In the genomic region with DNA sequence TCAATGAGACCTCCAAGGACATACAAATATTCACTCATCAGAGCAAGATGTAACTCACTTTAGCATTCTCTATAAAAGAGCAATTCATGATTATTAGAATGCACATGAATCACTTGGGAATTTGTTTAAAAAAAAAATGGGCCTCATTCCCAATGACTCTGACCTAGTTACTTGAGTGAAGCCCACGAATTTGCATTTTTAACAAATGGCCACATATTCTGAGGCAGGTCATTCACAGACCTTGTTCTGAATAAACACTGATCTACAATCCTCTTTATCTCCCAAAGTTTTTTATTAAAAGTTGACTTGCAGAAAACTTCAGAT, we compare ENCODE assay signal across 18 cellular contexts.
A peak's percentile ranks its signal among the peaks of the same experiment; 100 is the strongest.
DNase-seq lines count a peak whose midpoint lies in the region; ATAC-seq and TF ChIP-seq lines count a peak whose summit lies in the region.
"Had no signal": no experiment of that assay in that cellular context is flagged by ENCODE, and none has a peak within 500 bp of the region (broad histone marks: within the 10 kb centered on the region; RNA-seq: fewer than 3 reads in every experiment).

No MANE protein-coding gene starts in this region.

- H2BK120ac ChIP-seq in mesendoderm (ENCODE audit: low read depth, low read length), result no peak overlapping the region

- DNase-seq in AG09309 (ENCODE audit: low read depth) (peak; percentile 16), HFFc6 (peak; percentile 37), medulla oblongata (ENCODE audit: extremely low spot score) (peak; percentile 27), left lung (no peak), KG1 (lab: John Stamatoyannopoulos, UW) (no peak), body of pancreas (no peak), mesendoderm (no peak)
- DNase-seq: NCI-H187 treated with DMSO at 0.1 percent for 48 hours, SIG-M5 had no signal

- no peak overlapping the region for H3K9ac ChIP-seq in mesendoderm (ENCODE audit: low read length)

- TF ChIP-seq CTCF in AG09309 (IDR thresholded peaks at IDR 0.05; ENCODE audit: control insufficient read depth, insufficient read depth, low read depth, low read length, missing control alignments), result no peak
- no peak for TF ChIP-seq CTCF in HFFc6 (IDR thresholded peaks at IDR 0.05)
- no peak for TF ChIP-seq CTCF in brain (conservative IDR thresholded peaks at IDR 0.05)
- TF ChIP-seq CTCF in left lung (IDR thresholded peaks at IDR 0.05), result no peak
- TF ChIP-seq CTCF in body of pancreas (IDR thresholded peaks at IDR 0.05), result no peak

- H2BK15ac ChIP-seq in mesendoderm (replicated peaks; ENCODE audit: low read depth), result no peak overlapping the region

- H2AK5ac ChIP-seq in mesendoderm (ENCODE audit: low read length), result no peak overlapping the region

- H3K4me3 ChIP-seq in AG09309 (ENCODE audit: control insufficient read depth, low read depth, low read length) (no peak overlapping the region), left lung (no peak overlapping the region), body of pancreas (no peak overlapping the region), mesendoderm (ENCODE audit: low read length) (no peak overlapping the region)
- H3K4me3 ChIP-seq: heart right ventricle, mucosa of descending colon, right lobe of liver had no signal

- H3K4me1 Mint-ChIP-seq in HFFc6 (ENCODE audit: low read depth), result peaks cover 49% of the 10 kb centered on the region
- H3K4me1 Mint-ChIP-seq in brain, result peaks cover 23% of the 10 kb centered on the region
- H3K4me1 Mint-ChIP-seq: CD14-positive monocyte, nephron progenitor cell, T-cell had no signal

- no peaks in the 10 kb centered on the region; the same call in 1 of the 2 replicates for H3K27me3 Mint-ChIP-seq in HFFc6 (ENCODE audit: insufficient read depth)
- no peaks in the 10 kb centered on the region for H3K27me3 Mint-ChIP-seq in brain

- no peaks in the 10 kb centered on the region for H3K27me3 ChIP-seq in left lung
- no peaks in the 10 kb centered on the region for H3K27me3 ChIP-seq in body of pancreas
- no peaks in the 10 kb centered on the region for H3K27me3 ChIP-seq in mesendoderm (ENCODE audit: insufficient read depth, low read length, poor library complexity)
- H3K27me3 ChIP-seq: heart right ventricle had no signal

- no peak overlapping the region for H4K5ac ChIP-seq in mesendoderm (ENCODE audit: low read length)

- H3K27ac Mint-ChIP-seq in HFFc6, result peak overlapping the region; percentile 25; the same call in 1 of the 2 replicates
- H3K27ac Mint-ChIP-seq in brain, result peak overlapping the region in 3 of 5 experiments; percentile 6 to 82 (median 11)
- H3K27ac Mint-ChIP-seq: activated T-cell treated with anti-CD3 and anti-CD28 coated beads, Interleukin-2, amount 50 U/mL, for 24 hours; CD14-positive monocyte; endodermal cell; nephron progenitor cell; T-cell had no signal

- ATAC-seq in left lung (no peak), body of pancreas (no peak)

- H3K36me3 Mint-ChIP-seq in HFFc6 (ENCODE audit: low read depth) (peaks cover 11% of the 10 kb centered on the region; the same call in 1 of the 2 replicates), brain (no peaks in the 10 kb centered on the region)
- H3K36me3 Mint-ChIP-seq: CD14-positive monocyte, T-cell had no signal

- H3K4me2 ChIP-seq in mesendoderm (ENCODE audit: low read length), result no peak overlapping the region

- no peak overlapping the region for H3K18ac ChIP-seq in mesendoderm (ENCODE audit: low read length)

- H3K4me1 ChIP-seq in left lung (no peaks in the 10 kb centered on the region), body of pancreas (no peaks in the 10 kb centered on the region), mesendoderm (ENCODE audit: control insufficient read depth, low read depth, low read length) (no peaks in the 10 kb centered on the region)
- H3K4me1 ChIP-seq: right lobe of liver had no signal

- H3K4me3 Mint-ChIP-seq in HFFc6, result peak overlapping the region; percentile 38; the same call in 1 of the 2 replicates
- H3K4me3 Mint-ChIP-seq in brain, result peak overlapping the region in 1 of 5 experiments; percentile 43
- H3K4me3 Mint-ChIP-seq: activated T-cell treated with anti-CD3 and anti-CD28 coated beads, Interleukin-2, amount 50 U/mL, for 24 hours; CD14-positive monocyte; endodermal cell; nephron progenitor cell; T-cell had no signal

- no peak overlapping the region for H3K23ac ChIP-seq in mesendoderm (ENCODE audit: low read length)

- H3K9me3 ChIP-seq in left lung (no peaks in the 10 kb centered on the region), body of pancreas (no peaks in the 10 kb centered on the region)
- H3K9me3 ChIP-seq: heart right ventricle, mucosa of descending colon, right lobe of liver had no signal

- H3K36me3 ChIP-seq in left lung, result no peaks in the 10 kb centered on the region
- H3K36me3 ChIP-seq in body of pancreas (replicated peaks in 1 of 2; ENCODE audit: insufficient read depth in 1 of 2, low read depth in 2 of 2), result no peaks in the 10 kb centered on the region
- no peaks in the 10 kb centered on the region for H3K36me3 ChIP-seq in mesendoderm (ENCODE audit: control insufficient read depth, insufficient read depth, low read length)
- H3K36me3 ChIP-seq: heart right ventricle, right lobe of liver had no signal

- H3K9me3 Mint-ChIP-seq in HFFc6 (no peaks in the 10 kb centered on the region), brain (no peaks in the 10 kb centered on the region)
- H3K9me3 Mint-ChIP-seq: activated T-cell treated with anti-CD3 and anti-CD28 coated beads, Interleukin-2, amount 50 U/mL, for 24 hours; CD14-positive monocyte; endodermal cell; nephron progenitor cell; T-cell had no signal

- 0 to 2% methylated on average over 1 of the region's 1 CpG for WGBS in body of pancreas, 2 donors
- WGBS in mesendoderm (ENCODE audit: extremely low coverage, insufficient coverage, low lambda C conversion rate), result no CpG with 5 or more reads among the region's 1 CpG

- H3K79me1 ChIP-seq in mesendoderm (ENCODE audit: low read length), result no peaks in the 10 kb centered on the region

- no peak overlapping the region for H4K8ac ChIP-seq in mesendoderm (ENCODE audit: low read depth, low read length)

- no peak overlapping the region for H2BK5ac ChIP-seq in mesendoderm (ENCODE audit: low read length)

- H3K27ac ChIP-seq in left lung, result no peak overlapping the region
- no peak overlapping the region for H3K27ac ChIP-seq in body of pancreas
- H3K27ac ChIP-seq in mesendoderm (ENCODE audit: low read depth, low read length), result no peak overlapping the region
- H3K27ac ChIP-seq: heart right ventricle, right lobe of liver had no signal

- no peaks in the 10 kb centered on the region for H3K79me2 ChIP-seq in mesendoderm (ENCODE audit: control insufficient read depth, insufficient read depth, low read length)

- intact Hi-C loops in left lung (cut with DNase I) (loop anchor here in 1 of 2 donors (10.0 kb wide), 1 partner anchor 663 kb away; no protein-coding TSS in a partner anchor), body of pancreas (cut with DNase I) (no loop called here)

- H3K4ac ChIP-seq in mesendoderm (ENCODE audit: low read depth, low read length), result no peak overlapping the region

- TF ChIP-seq POLR2A in body of pancreas (IDR thresholded peaks at IDR 0.05), result no peak

- no peak overlapping the region for H3K56ac ChIP-seq in mesendoderm (ENCODE audit: low read length)

Comparison
In these comparisons a context has a peak if more than half of its experiments do, and no peak if none do; other contexts are left out.
1. DNase-seq: peak in AG09309 (single experiment), HFFc6 (single experiment) and medulla oblongata (single experiment); none in left lung (0 of 2), KG1 (single experiment), body of pancreas (0 of 4) and mesendoderm (single experiment).